15 cellular contexts compared by ENCODE assay signal in genomic region chr19:9986787-9987281, GRCh38. TPM values are rescaled to one million over a fixed set of nuclear protein-coding genes. Genes with fewer than 3 reads are reported as not detected.
A peak's percentile ranks its signal among the peaks of the same experiment; 100 is the strongest.
DNase-seq lines count a peak whose midpoint lies in the region; ATAC-seq, FAIRE-seq and TF ChIP-seq lines count a peak whose summit lies in the region.
"Had no signal": no experiment of that assay in that cellular context is flagged by ENCODE, and none has a peak within 500 bp of the region (broad histone marks: within the 10 kb centered on the region; RNA-seq: fewer than 3 reads in every experiment).

No MANE protein-coding gene starts in this region.

- peak; percentile 58 for ATAC-seq in upper lobe of right lung
- no peak for ATAC-seq in natural killer cell treated with Interleukin-12 subunit alpha and Interleukin-12 subunit beta and Interleukin-15 and Interleukin-18, amount 100 ng/mL, for 72 hours

- no peaks in the 10 kb centered on the region for H3K79me2 ChIP-seq in astrocyte (ENCODE audit: insufficient read depth, low read length)

- no peak overlapping the region for H3K27ac ChIP-seq in astrocyte (ENCODE audit: low read depth, low read length)
- H3K27ac ChIP-seq in upper lobe of right lung: peak overlapping the region; percentile 47

- no peaks in the 10 kb centered on the region for H3K9me3 Mint-ChIP-seq in astrocyte (ENCODE audit: unreplicated experiment)
- H3K9me3 Mint-ChIP-seq in nephron: no peaks in the 10 kb centered on the region
- no peaks in the 10 kb centered on the region for H3K9me3 Mint-ChIP-seq in natural killer cell treated with Interleukin-12 subunit alpha and Interleukin-12 subunit beta and Interleukin-15 and Interleukin-18, amount 100 ng/mL, for 72 hours
- H3K9me3 Mint-ChIP-seq: activated CD4-positive, alpha-beta memory T cell treated with anti-CD3 and anti-CD28 coated beads for 36 hours; activated naive CD4-positive, alpha-beta T cell treated with anti-CD3 and anti-CD28 coated beads, Interleukin-2, amount 50 U/mL, for 24 hours had no signal

- H3K4me1 ChIP-seq in astrocyte (ENCODE audit: insufficient read depth, low read length) (no peaks in the 10 kb centered on the region), upper lobe of right lung (no peaks in the 10 kb centered on the region)

- TF ChIP-seq CTCF in astrocyte (IDR thresholded peaks at IDR 0.05; ENCODE audit: insufficient read depth, low read depth, low read length) (no peak), nephron (IDR thresholded peaks at IDR 0.05; ENCODE audit: unreplicated experiment in 3 of 3) (no peak), upper lobe of right lung (IDR thresholded peaks at IDR 0.05) (no peak)

- peak overlapping the region; percentile 53 for H3K27ac Mint-ChIP-seq in astrocyte (ENCODE audit: unreplicated experiment)
- peak overlapping the region in 2 of 3 experiments; percentile 67 to 83 for H3K27ac Mint-ChIP-seq in nephron
- no peak overlapping the region for H3K27ac Mint-ChIP-seq in natural killer cell treated with Interleukin-12 subunit alpha and Interleukin-12 subunit beta and Interleukin-15 and Interleukin-18, amount 100 ng/mL, for 72 hours
- H3K27ac Mint-ChIP-seq: activated CD4-positive, alpha-beta memory T cell treated with anti-CD3 and anti-CD28 coated beads for 36 hours; activated naive CD4-positive, alpha-beta T cell treated with anti-CD3 and anti-CD28 coated beads, Interleukin-2, amount 50 U/mL, for 24 hours had no signal

- intact Hi-C loops in upper lobe of right lung (cut with DNase I): no loop called here

- H2AFZ ChIP-seq in astrocyte (ENCODE audit: low read depth, low read length): no peak overlapping the region

- H3K27me3 ChIP-seq in astrocyte (ENCODE audit: insufficient read depth, low read length) (no peaks in the 10 kb centered on the region), upper lobe of right lung (no peaks in the 10 kb centered on the region)

- H3K4me3 ChIP-seq in astrocyte (ENCODE audit: insufficient read depth, low read depth, low read length) (no peak overlapping the region), upper lobe of right lung (no peak overlapping the region)

- FAIRE-seq in astrocyte (lab: Jason Lieb, UNC): peak; percentile 52
- FAIRE-seq: GM18507, kidney had no signal

- no peak overlapping the region for H3K9ac ChIP-seq in astrocyte (ENCODE audit: low read length)

- H3K4me1 Mint-ChIP-seq in astrocyte (ENCODE audit: low read depth, unreplicated experiment): peaks cover 6% of the 10 kb centered on the region
- H3K4me1 Mint-ChIP-seq in nephron: peaks cover 10% of the 10 kb centered on the region
- no peaks in the 10 kb centered on the region for H3K4me1 Mint-ChIP-seq in natural killer cell treated with Interleukin-12 subunit alpha and Interleukin-12 subunit beta and Interleukin-15 and Interleukin-18, amount 100 ng/mL, for 72 hours (ENCODE audit: low read depth in 2 of 2)
- H3K4me1 Mint-ChIP-seq: activated naive CD4-positive, alpha-beta T cell treated with anti-CD3 and anti-CD28 coated beads, Interleukin-2, amount 50 U/mL, for 24 hours had no signal

- no peaks in the 10 kb centered on the region for H4K20me1 ChIP-seq in astrocyte (ENCODE audit: insufficient read depth, low read length)

- H3K27me3 Mint-ChIP-seq in astrocyte (ENCODE audit: low read depth, unreplicated experiment) (peaks cover 2% of the 10 kb centered on the region), nephron (ENCODE audit: low read depth) (peaks cover 4% of the 10 kb centered on the region)
- peaks cover 0 to 12% of the 10 kb centered on the region in 2 donors for H3K27me3 Mint-ChIP-seq in natural killer cell treated with Interleukin-12 subunit alpha and Interleukin-12 subunit beta and Interleukin-15 and Interleukin-18, amount 100 ng/mL, for 72 hours

- H3K4me2 ChIP-seq in astrocyte (ENCODE audit: low read length): peak overlapping the region; percentile 5

- DNase-seq in astrocyte (ENCODE audit: low read depth) (peak; percentile 51), fibroblast of the conjunctiva (ENCODE audit: low read depth) (peak; percentile 44), upper lobe of right lung (no peak), GDM1 (lab: John Stamatoyannopoulos, UW) (no peak), OCI-M2 (lab: John Stamatoyannopoulos, UW; ENCODE audit: unreplicated experiment) (no peak)
- DNase-seq in natural killer cell treated with Interleukin-12 subunit alpha and Interleukin-12 subunit beta and Interleukin-15 and Interleukin-18, amount 100 ng/mL, for 72 hours (ENCODE audit: low spot score): no peak
- DNase-seq: activated CD4-positive, alpha-beta memory T cell treated with anti-CD3 and anti-CD28 coated beads for 36 hours; DMS79; kidney; NCI-H1092 treated with DMSO at 0.1 percent for 48 hours; NCI-H82; SW 1271 had no signal

- H3K36me3 ChIP-seq in astrocyte (ENCODE audit: insufficient read depth, low read length) (no peaks in the 10 kb centered on the region), upper lobe of right lung (no peaks in the 10 kb centered on the region)

- H3K4me3 Mint-ChIP-seq in astrocyte (ENCODE audit: unreplicated experiment) (no peak overlapping the region), nephron (peak overlapping the region in 2 of 3 experiments; percentile 9 to 53)
- H3K4me3 Mint-ChIP-seq in natural killer cell treated with Interleukin-12 subunit alpha and Interleukin-12 subunit beta and Interleukin-15 and Interleukin-18, amount 100 ng/mL, for 72 hours: no peak overlapping the region
- H3K4me3 Mint-ChIP-seq: activated CD4-positive, alpha-beta memory T cell treated with anti-CD3 and anti-CD28 coated beads for 36 hours; activated naive CD4-positive, alpha-beta T cell treated with anti-CD3 and anti-CD28 coated beads, Interleukin-2, amount 50 U/mL, for 24 hours had no signal

- H3K36me3 Mint-ChIP-seq in astrocyte (ENCODE audit: low read depth, unreplicated experiment) (peaks cover 10% of the 10 kb centered on the region), nephron (ENCODE audit: low read depth) (no peaks in the 10 kb centered on the region)
- H3K36me3 Mint-ChIP-seq in natural killer cell treated with Interleukin-12 subunit alpha and Interleukin-12 subunit beta and Interleukin-15 and Interleukin-18, amount 100 ng/mL, for 72 hours: no peaks in the 10 kb centered on the region
- H3K36me3 Mint-ChIP-seq: activated CD4-positive, alpha-beta memory T cell treated with anti-CD3 and anti-CD28 coated beads for 36 hours; activated naive CD4-positive, alpha-beta T cell treated with anti-CD3 and anti-CD28 coated beads, Interleukin-2, amount 50 U/mL, for 24 hours had no signal

- no peaks in the 10 kb centered on the region for H3K9me3 ChIP-seq in astrocyte (ENCODE audit: insufficient read depth, low read depth, low read length)
- H3K9me3 ChIP-seq in upper lobe of right lung: no peaks in the 10 kb centered on the region

RNA-seq across cellular contexts. Expression of gene COL5A3, which starts 23.5 kb away (rescaled TPM):
- 22.2 and 28.0 TPM in 2 replicates for total RNA-seq in astrocyte
- 9.6 TPM for total RNA-seq in upper lobe of right lung
- total RNA-seq in natural killer cell treated with Interleukin-12 subunit alpha and Interleukin-12 subunit beta and Interleukin-15 and Interleukin-18, amount 100 ng/mL, for 72 hours: not detected

RNA-seq across cellular contexts. Expression of gene RDH8, which starts 26.4 kb away (rescaled TPM):
- total RNA-seq in astrocyte (not detected in 2 replicates), upper lobe of right lung (not detected)
- not detected for total RNA-seq in natural killer cell treated with Interleukin-12 subunit alpha and Interleukin-12 subunit beta and Interleukin-15 and Interleukin-18, amount 100 ng/mL, for 72 hours
- total RNA-seq: activated CD4-positive, alpha-beta memory T cell treated with anti-CD3 and anti-CD28 coated beads for 36 hours; kidney had no signal

RNA-seq across cellular contexts. Expression of gene OLFM2, which starts 50.5 kb away (rescaled TPM):
- total RNA-seq in astrocyte: 71.3 and 97.4 TPM in 2 replicates
- total RNA-seq in upper lobe of right lung: 14.6 TPM
- not detected for total RNA-seq in natural killer cell treated with Interleukin-12 subunit alpha and Interleukin-12 subunit beta and Interleukin-15 and Interleukin-18, amount 100 ng/mL, for 72 hours

Comparison
In these comparisons a context has a peak if more than half of its experiments do, and no peak if none do; other contexts are left out.
1. DNase-seq: peak in astrocyte (single experiment) and fibroblast of the conjunctiva (single experiment); none in upper lobe of right lung (single experiment), GDM1 (single experiment), OCI-M2 (single experiment) and natural killer cell treated with Interleukin-12 subunit alpha and Interleukin-12 subunit beta and Interleukin-15 and Interleukin-18, amount 100 ng/mL, for 72 hours (single experiment).
2. H3K27ac Mint-ChIP-seq: peak in astrocyte (single experiment) and nephron (2 of 3); none in natural killer cell treated with Interleukin-12 subunit alpha and Interleukin-12 subunit beta and Interleukin-15 and Interleukin-18, amount 100 ng/mL, for 72 hours (0 of 2).
3. H3K4me3 Mint-ChIP-seq: peak in nephron (2 of 3); none in astrocyte (single experiment) and natural killer cell treated with Interleukin-12 subunit alpha and Interleukin-12 subunit beta and Interleukin-15 and Interleukin-18, amount 100 ng/mL, for 72 hours (single experiment).
4. RNA of gene COL5A3, which starts 23.5 kb away (total RNA-seq): 22.2 to 28.0 TPM in astrocyte and 9.6 TPM in upper lobe of right lung (single experiment); not detected in natural killer cell treated with Interleukin-12 subunit alpha and Interleukin-12 subunit beta and Interleukin-15 and Interleukin-18, amount 100 ng/mL, for 72 hours; every median in the first group is over 10 times any median in the second.
5. RNA of gene OLFM2, which starts 50.5 kb away (total RNA-seq): 71.3 to 97.4 TPM in astrocyte and 14.6 TPM in upper lobe of right lung (single experiment); not detected in natural killer cell treated with Interleukin-12 subunit alpha and Interleukin-12 subunit beta and Interleukin-15 and Interleukin-18, amount 100 ng/mL, for 72 hours; every median in the first group is over 10 times any median in the second.